In genomic region chr2:158381205-158381604, GRCh38 we compare ENCODE assay signal across 27 cellular contexts.
"Had no signal": no experiment of that assay in that cellular context is flagged by ENCODE, and none has a peak within 500 bp of the region (broad histone marks: within the 10 kb centered on the region; RNA-seq: fewer than 3 reads in every experiment).

No MANE protein-coding gene starts in this region.

- H3K36me3 ChIP-seq: lower lobe of right lung, right lobe of liver had no signal

- H3K4me3 ChIP-seq: dorsolateral prefrontal cortex, lower lobe of right lung, right lobe of liver, smooth muscle cell, testis had no signal

- DNase-seq: activated CD4-positive, alpha-beta T cell treated with anti-CD3 and anti-CD28 coated beads for 36 hours; activated CD4-positive, alpha-beta T cell treated with anti-CD3 and anti-CD28 coated beads, Interleukin-2, amount 50 U/mL, for 4 hours; activated CD8-positive, alpha-beta memory T cell treated with anti-CD3 and anti-CD28 coated beads for 24 hours; activated CD8-positive, alpha-beta memory T cell treated with anti-CD3 and anti-CD28 coated beads, Interleukin-2, amount 50 U/mL, for 4 hours; activated T-cell treated with anti-CD3 and anti-CD28 coated beads, Interleukin-2, amount 50 U/mL, for 24 hours; central memory CD4-positive, alpha-beta T cell; dorsolateral prefrontal cortex; immature natural killer cell; lower lobe of right lung; mesendoderm; naive B cell; occipital lobe; posterior cingulate gyrus; right lobe of liver; stimulated activated CD4-positive, alpha-beta T cell treated with anti-CD3 and anti-CD28 coated beads, Interleukin-2, amount 100 ng/mL, for 48 hours; stimulated activated CD8-positive, alpha-beta memory T cell treated with anti-CD3 and anti-CD28 coated beads, Interleukin-4, amount 100 ng/mL, for 48 hours; stimulated activated naive CD4-positive, alpha-beta T cell; T1000; testis; trophoblast cell had no signal

- ATAC-seq: activated CD4-positive, alpha-beta T cell treated with anti-CD3 and anti-CD28 coated beads for 36 hours; activated naive CD4-positive, alpha-beta T cell treated with anti-CD3 and anti-CD28 coated beads, Interleukin-2, amount 50 U/mL, for 72 hours; activated T-helper 17 cell treated with anti-CD3 and anti-CD28 coated beads, Interleukin-2, amount 50 U/mL, for 72 hours; left lobe of liver; lower lobe of right lung; right lobe of liver; WTC11 had no signal

- H3K9me3 Mint-ChIP-seq: activated naive CD4-positive, alpha-beta T cell treated with anti-CD3 and anti-CD28 coated beads, Interleukin-2, amount 50 U/mL, for 72 hours; activated T-cell treated with anti-CD3 and anti-CD28 coated beads, Interleukin-2, amount 50 U/mL, for 24 hours; activated T-helper 17 cell treated with anti-CD3 and anti-CD28 coated beads, Interleukin-2, amount 50 U/mL, for 72 hours; naive B cell; T-helper 1 cell treated with Interleukin-12 subunit alpha and Interleukin-12 subunit beta and Interleukin-4 antibody, amounts not matched to agents 30 μg/mL and 1 μg/mL, for 36 hours had no signal

- H3K36me3 Mint-ChIP-seq: activated naive CD4-positive, alpha-beta T cell treated with anti-CD3 and anti-CD28 coated beads, Interleukin-2, amount 50 U/mL, for 72 hours; immature natural killer cell; naive B cell had no signal

- H3K4me3 Mint-ChIP-seq: activated CD4-positive, alpha-beta T cell treated with anti-CD3 and anti-CD28 coated beads for 36 hours; activated T-cell treated with anti-CD3 and anti-CD28 coated beads, Interleukin-2, amount 50 U/mL, for 24 hours; activated T-helper 17 cell treated with anti-CD3 and anti-CD28 coated beads, Interleukin-2, amount 50 U/mL, for 72 hours; immature natural killer cell; naive B cell; T-helper 1 cell treated with Interleukin-12 subunit alpha and Interleukin-12 subunit beta and Interleukin-4 antibody, amounts not matched to agents 30 μg/mL and 1 μg/mL, for 36 hours; WTC11 had no signal

- H3K27me3 Mint-ChIP-seq: naive B cell had no signal

- H3K9me3 ChIP-seq: lower lobe of right lung, right lobe of liver, testis had no signal

- H3K27ac Mint-ChIP-seq: activated CD4-positive, alpha-beta T cell treated with anti-CD3 and anti-CD28 coated beads for 36 hours; activated naive CD4-positive, alpha-beta T cell treated with anti-CD3 and anti-CD28 coated beads, Interleukin-2, amount 50 U/mL, for 72 hours; activated T-cell treated with anti-CD3 and anti-CD28 coated beads, Interleukin-2, amount 50 U/mL, for 24 hours; activated T-helper 17 cell treated with anti-CD3 and anti-CD28 coated beads, Interleukin-2, amount 50 U/mL, for 72 hours; immature natural killer cell; naive B cell; T-helper 1 cell treated with Interleukin-12 subunit alpha and Interleukin-12 subunit beta and Interleukin-4 antibody, amounts not matched to agents 30 μg/mL and 1 μg/mL, for 36 hours; WTC11 had no signal

- H3K27me3 ChIP-seq: dorsolateral prefrontal cortex, right lobe of liver, testis had no signal

- H3K27ac ChIP-seq: dorsolateral prefrontal cortex, epithelial cell of prostate, lower lobe of right lung, right lobe of liver, testis had no signal

- H3K4me1 ChIP-seq: lower lobe of right lung, right lobe of liver, testis had no signal

- H3K4me1 Mint-ChIP-seq: activated CD4-positive, alpha-beta T cell treated with anti-CD3 and anti-CD28 coated beads for 36 hours; activated T-helper 17 cell treated with anti-CD3 and anti-CD28 coated beads, Interleukin-2, amount 50 U/mL, for 72 hours; immature natural killer cell; naive B cell; WTC11 had no signal
